ENCODE assay signal across 18 cellular contexts in genomic region chr1:175629318-175629694, GRCh38.
"Had no signal": no experiment of that assay in that cellular context is flagged by ENCODE, and none has a peak within 500 bp of the region (broad histone marks: within the 10 kb centered on the region; RNA-seq: fewer than 3 reads in every experiment).

No MANE protein-coding gene starts in this region.

- H3K4me1 ChIP-seq: breast epithelium, left ventricle myocardium inferior, tibial nerve had no signal

- H3K27ac ChIP-seq: breast epithelium, coronary artery, left ventricle myocardium inferior, tibial nerve, VCaP had no signal

- H3K9me3 ChIP-seq: tibial nerve had no signal

- H3K27me3 ChIP-seq: breast epithelium, tibial nerve had no signal

- FAIRE-seq: frontal cortex, kidney, urothelium cell line had no signal

- H3K36me3 ChIP-seq: breast epithelium, left ventricle myocardium inferior, tibial nerve had no signal

- H3K4me3 ChIP-seq: breast epithelium, coronary artery, left ventricle myocardium inferior, tibial nerve had no signal

- DNase-seq: activated CD4-positive, alpha-beta T cell treated with anti-CD3 and anti-CD28 coated beads, Interleukin-2, amount 50 U/mL, for 4 hours; activated effector memory CD4-positive, alpha-beta T cell treated with anti-CD3 and anti-CD28 coated beads, Interleukin-2, amount 50 U/mL, for 16 hours; activated naive CD4-positive, alpha-beta T cell treated with anti-CD3 and anti-CD28 coated beads, Interleukin-2, amount 50 U/mL, for 16 hours; activated T-cell treated with anti-CD3 and anti-CD28 coated beads, Interleukin-2, amount 50 U/mL, for 72 hours; erythroblast; kidney; mammary epithelial cell; midbrain; stimulated activated CD4-positive, alpha-beta T cell treated with anti-CD3 and anti-CD28 coated beads, Interleukin-12 subunit alpha, Interleukin-12 subunit beta, amount 100 ng/mL, for 4 hours; stimulated activated CD4-positive, alpha-beta T cell treated with anti-CD3 and anti-CD28 coated beads, Interleukin-1b, Interleukin-23, amount 100 ng/mL, for 48 hours; stimulated activated naive CD8-positive, alpha-beta T cell treated with anti-CD3 and anti-CD28 coated beads, Interleukin-15, Interleukin-2, amounts not matched to agents 100 U/mL and 50 U/mL, for 24 hours had no signal

- ATAC-seq: activated T-cell treated with anti-CD3 and anti-CD28 coated beads, Interleukin-2, amount 50 U/mL, for 72 hours; stimulated activated naive CD8-positive, alpha-beta T cell treated with anti-CD3 and anti-CD28 coated beads, Interleukin-15, Interleukin-2, amounts not matched to agents 100 U/mL and 50 U/mL, for 24 hours had no signal
